ENCODE assay signal across 8 cellular contexts in the genomic region with DNA sequence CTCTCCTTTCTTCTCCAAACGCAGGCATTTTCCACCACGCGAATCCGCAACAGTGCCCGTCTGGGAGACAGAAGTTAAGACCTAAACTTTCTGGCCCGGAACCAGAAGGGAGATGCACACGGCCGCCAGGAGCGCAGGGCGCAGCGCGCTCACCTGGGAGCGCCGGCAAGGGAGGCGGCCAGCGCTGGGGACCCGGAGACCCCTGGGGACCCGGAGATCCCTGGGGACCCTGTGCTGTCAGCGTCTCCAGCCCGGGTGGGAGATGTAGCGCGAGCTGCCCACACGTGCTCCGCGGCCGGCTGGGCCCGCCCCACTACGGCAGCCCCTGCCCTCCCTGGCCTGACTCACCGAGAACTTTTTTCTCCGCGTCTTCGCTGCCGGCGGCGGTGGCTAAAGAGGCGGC. TPM values are rescaled to one million over a fixed set of nuclear protein-coding genes. Genes with fewer than 3 reads are reported as not detected.
A peak's percentile ranks its signal among the peaks of the same experiment; 100 is the strongest.
DNase-seq lines count a peak whose midpoint lies in the region; ATAC-seq and TF ChIP-seq lines count a peak whose summit lies in the region.

No MANE protein-coding gene starts in this region.

- no peaks in the 10 kb centered on the region; the same call in 1 of the 2 replicates for H3K27me3 ChIP-seq in Panc1 (ENCODE audit: control insufficient read depth, insufficient read depth, low read length)
- no peaks in the 10 kb centered on the region for H3K27me3 ChIP-seq in prostate gland (replicated peaks; ENCODE audit: insufficient read depth)

- peak overlapping the region; percentile 91 for H3K27ac ChIP-seq in Panc1 (ENCODE audit: low read length)
- H3K27ac ChIP-seq in prostate gland, result peak overlapping the region; percentile 93 to 98

- TF ChIP-seq CTCF in Panc1 (IDR thresholded peaks at IDR 0.05) (no peak), prostate gland (IDR thresholded peaks at IDR 0.05) (peak in 2 of 4 experiments; percentile 48 to 49)

- intact Hi-C loops in Panc1 (cut with micrococcal nuclease; ENCODE audit: unreplicated experiment) (no loop called here), Right ventricle myocardium superior (cut with DNase I) (loop anchor here (10.0 kb wide), 1 partner anchor 508 kb away; the partner anchor contains the start of gene GABARAPL1), prostate gland (cut with DNase I) (loop anchor here (2.0 to 5.0 kb wide), 3 partner anchors 110 to 510 kb away; partner anchors contain the start of genes GABARAPL1 and MAGOHB)

- CTCF ChIA-PET in Panc1 (lab: Charles Lee), result no interaction called here

- peaks cover 21% of the 10 kb centered on the region for H3K4me1 Mint-ChIP-seq in activated naive CD4-positive, alpha-beta T cell treated with anti-CD3 and anti-CD28 coated beads, Interleukin-2, amount 50 U/mL, for 24 hours

- H3K4me3 ChIP-seq in Panc1 (ENCODE audit: low read depth in 2 of 2, low read length in 2 of 2) (peak overlapping the region; percentile 88 to 99), prostate gland (peak overlapping the region; percentile 66 to 97)

- H3K4me1 ChIP-seq in Panc1 (ENCODE audit: control insufficient read depth, insufficient read depth, low read length) (peaks cover 38% of the 10 kb centered on the region), prostate gland (replicated peaks) (peaks cover 19% of the 10 kb centered on the region)

- peak; percentile 46 for DNase-seq in NCI-H748 (lab: John Stamatoyannopoulos, UW; ENCODE audit: unreplicated experiment)
- DNase-seq in NCI-H748 treated with DMSO at 0.1 percent for 48 hours (lab: John Stamatoyannopoulos, UW), result no peak
- no peak for DNase-seq in Panc1 (ENCODE audit: low read depth, low spot score)
- peak; percentile 67 for DNase-seq in Right ventricle myocardium superior
- no peak for DNase-seq in prostate gland (ENCODE audit: low spot score)
- DNase-seq in 8988T, result no peak

- H3K27ac Mint-ChIP-seq in activated naive CD4-positive, alpha-beta T cell treated with anti-CD3 and anti-CD28 coated beads, Interleukin-2, amount 50 U/mL, for 24 hours, result peak overlapping the region; percentile 96

- H3K36me3 ChIP-seq in Panc1 (ENCODE audit: control insufficient read depth, insufficient read depth, low read length), result peaks cover 8% of the 10 kb centered on the region
- no peaks in the 10 kb centered on the region for H3K36me3 ChIP-seq in prostate gland

- H3K27me3 Mint-ChIP-seq in activated naive CD4-positive, alpha-beta T cell treated with anti-CD3 and anti-CD28 coated beads, Interleukin-2, amount 50 U/mL, for 24 hours, result peaks cover 34% of the 10 kb centered on the region

- H3K4me3 Mint-ChIP-seq in activated naive CD4-positive, alpha-beta T cell treated with anti-CD3 and anti-CD28 coated beads, Interleukin-2, amount 50 U/mL, for 24 hours, result peak overlapping the region; percentile 97

- BruUV-seq in Panc1 (replicated peaks; lab: Mats Ljungman, UMichigan), result no TSS peak

- WGBS in prostate gland, result 0% methylated on average over 20 of the region's 36 CpGs

- no peak for TF ChIP-seq POLR2A in prostate gland (IDR thresholded peaks at IDR 0.05)

- no peaks in the 10 kb centered on the region for H3K9me3 Mint-ChIP-seq in activated naive CD4-positive, alpha-beta T cell treated with anti-CD3 and anti-CD28 coated beads, Interleukin-2, amount 50 U/mL, for 24 hours

- peak; percentile 42 for ATAC-seq in HG02852 (IDR thresholded peaks at IDR 0.05; ENCODE audit: unreplicated experiment)
- peak; percentile 66 for ATAC-seq in Panc1
- ATAC-seq in Right ventricle myocardium superior (ENCODE audit: poor library complexity), result peak; percentile 47

- H3K36me3 Mint-ChIP-seq in activated naive CD4-positive, alpha-beta T cell treated with anti-CD3 and anti-CD28 coated beads, Interleukin-2, amount 50 U/mL, for 24 hours, result peaks cover 6% of the 10 kb centered on the region

- POLR2A ChIA-PET in Panc1 (lab: Charles Lee), result no interaction called here

- in situ Hi-C loops in Panc1 (cut with HindIII; ENCODE audit: low pct_unique_long_range_greater_than_20kb, low sequenced_read_pairs), result no loop called here

- H3K9me3 ChIP-seq in Panc1 (ENCODE audit: control insufficient read depth, insufficient read depth, low read depth, low read length) (no peaks in the 10 kb centered on the region), prostate gland (no peaks in the 10 kb centered on the region)

RNA-seq across cellular contexts. Expression of gene YBX3, which starts 0.6 kb away (rescaled TPM):
- total RNA-seq in Panc1 (2021; ENCODE audit: unreplicated experiment), result 155 TPM
- 120 TPM for polyA plus RNA-seq in Panc1 (2012; ENCODE audit: insufficient read length)
- 535 TPM for total RNA-seq in Right ventricle myocardium superior
- 100 to 1,000 TPM; 197 to 358 TPM for total RNA-seq in prostate gland

RNA-seq across cellular contexts. Expression of gene STYK1, which starts 48.7 kb away (rescaled TPM):
- total RNA-seq in Panc1 (2021; ENCODE audit: unreplicated experiment), result 0.85 TPM
- 0.58 TPM for polyA plus RNA-seq in Panc1 (2012; ENCODE audit: insufficient read length)
- total RNA-seq in Right ventricle myocardium superior, result not detected
- 10 to 100 TPM in 1 of 2 donors, 1 to 10 TPM in 1; 9.5 to 39.7 TPM for total RNA-seq in prostate gland

Comparison
In these comparisons a context has a peak if more than half of its experiments do, and no peak if none do; other contexts are left out.
1. DNase-seq: peak in NCI-H748 (single experiment) and Right ventricle myocardium superior (single experiment); none in NCI-H748 treated with DMSO at 0.1 percent for 48 hours (single experiment), Panc1 (single experiment), prostate gland (single experiment) and 8988T (single experiment).
2. Peak in every context shown above with its lines, with median percentiles within 50 percentile points of each other: ATAC-seq.